ENCODE assay signal across 9 cellular contexts in the genomic region with DNA sequence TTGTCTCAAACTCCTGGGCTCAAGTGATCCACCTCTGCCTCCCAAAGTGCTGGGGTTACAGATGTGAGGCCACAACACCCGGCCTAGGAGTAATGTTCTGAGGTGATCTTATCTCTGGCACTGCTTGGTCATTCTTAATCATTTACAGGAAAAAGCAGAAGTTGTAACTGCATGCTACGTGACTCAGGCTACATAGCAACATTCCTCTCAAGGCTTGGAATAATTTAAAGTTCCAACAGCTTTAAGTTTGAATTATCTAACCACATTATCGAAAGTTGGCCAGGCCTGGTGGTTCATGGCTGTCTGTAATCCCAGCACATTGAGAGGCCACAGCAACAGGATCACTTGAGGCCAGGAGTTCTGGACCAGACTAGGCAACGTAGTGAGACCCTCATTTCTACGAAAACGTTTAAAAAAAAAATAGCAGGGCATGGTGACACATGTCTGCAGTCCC. TPM values are rescaled to one million over a fixed set of nuclear protein-coding genes. Genes with fewer than 3 reads are reported as not detected.
DNase-seq lines count a peak whose midpoint lies in the region; ATAC-seq, FAIRE-seq and TF ChIP-seq lines count a peak whose summit lies in the region.
"Had no signal": no experiment of that assay in that cellular context is flagged by ENCODE, and none has a peak within 500 bp of the region (broad histone marks: within the 10 kb centered on the region; RNA-seq: fewer than 3 reads in every experiment).

No MANE protein-coding gene starts in this region.

- H3K27ac ChIP-seq in pancreas (peak overlapping the region; percentile 46 to 87 (median 69)), tibial nerve (peak overlapping the region in 1 of 4 donors; percentile 50)
- H3K27ac ChIP-seq: neural progenitor cell had no signal

- no peaks in the 10 kb centered on the region for H3K27me3 ChIP-seq in pancreas
- H3K27me3 ChIP-seq in tibial nerve, result no peaks in the 10 kb centered on the region
- H3K27me3 ChIP-seq: neural progenitor cell had no signal

- TF ChIP-seq CTCF in choroid plexus epithelial cell (conservative IDR thresholded peaks at IDR 0.05; ENCODE audit: low read depth, low read length) (no peak), pancreas (IDR thresholded peaks at IDR 0.05) (no peak), tibial nerve (IDR thresholded peaks at IDR 0.05) (no peak)

- H3K4me3 ChIP-seq in choroid plexus epithelial cell (ENCODE audit: low read depth, low read length), result no peak overlapping the region
- H3K4me3 ChIP-seq in pancreas, result no peak overlapping the region
- no peak overlapping the region for H3K4me3 ChIP-seq in tibial nerve
- H3K4me3 ChIP-seq: neural progenitor cell had no signal

- no peak for TF ChIP-seq EP300 in tibial nerve (IDR thresholded peaks at IDR 0.05)

- H3K4me1 ChIP-seq in pancreas (peaks cover 4 to 26% (median 17%) of the 10 kb centered on the region in 3 donors), tibial nerve (peaks cover 0 to 21% (median 9%) of the 10 kb centered on the region in 4 donors)
- H3K4me1 ChIP-seq: neural progenitor cell had no signal

- H3K36me3 ChIP-seq in pancreas (no peaks in the 10 kb centered on the region), tibial nerve (no peaks in the 10 kb centered on the region)
- H3K36me3 ChIP-seq: neural progenitor cell had no signal

- H3K9me3 ChIP-seq in pancreas (no peaks in the 10 kb centered on the region), tibial nerve (no peaks in the 10 kb centered on the region)

- WGBS in pancreas, 2 donors, result 17 to 18% methylated on average over 6 of the region's 6 CpGs
- WGBS in tibial nerve, 2 donors, result 74 to 77% methylated on average over 6 of the region's 6 CpGs

- DNase-seq in GM03348 (ENCODE audit: low spot score), result peak; percentile 63
- peak; percentile 88 for DNase-seq in MV-4-11 (lab: John Stamatoyannopoulos, UW)
- peak; percentile 88 for DNase-seq in choroid plexus epithelial cell (ENCODE audit: low read depth)
- no peak for DNase-seq in pancreas
- DNase-seq in posterior vena cava (ENCODE audit: low spot score), result no peak
- DNase-seq in GOT3 (lab: John Stamatoyannopoulos, UW), result no peak
- DNase-seq in activated effector memory CD4-positive, alpha-beta T cell treated with anti-CD3 and anti-CD28 coated beads, Interleukin-2, amount 50 U/mL, for 16 hours, result no peak
- no peak for DNase-seq in tibial nerve (ENCODE audit: low spot score in 2 of 2)

- intact Hi-C loops in pancreas (cut with DNase I) (no loop called here), posterior vena cava (cut with DNase I) (no loop called here)

- no peak for FAIRE-seq in pancreas (lab: Jason Lieb, UNC)

- ATAC-seq in pancreas, result peak; percentile 21 to 35 (median 30)

- no peak for TF ChIP-seq POLR2A in tibial nerve (IDR thresholded peaks at IDR 0.05)

RNA-seq across cellular contexts. Expression of a gene that starts 3.9 kb away (rescaled TPM):
- total RNA-seq in pancreas, result 1 to 10 TPM; 1.5 to 5.7 (median 2.2) TPM
- 1 to 10 TPM; 4.5 to 7.5 TPM for polyA plus RNA-seq in pancreas
- total RNA-seq in posterior vena cava, result 1 to 10 TPM; 3.7 to 4.2 TPM
- total RNA-seq in tibial nerve, result 1 to 10 TPM in 3 of 4 donors, under 1 TPM in 1; 0.87 to 8.2 (median 3.6) TPM

RNA-seq across cellular contexts. Expression of a gene that starts 8.5 kb away (rescaled TPM):
- total RNA-seq in pancreas (1 to 10 TPM; 3.8 to 5.9 (median 4.8) TPM), posterior vena cava (1 to 10 TPM; 6.4 to 8.3 TPM), tibial nerve (10 to 100 TPM; 20.3 to 50.8 (median 31.5) TPM)
- 10 to 100 TPM; 24.8 to 33.0 TPM for polyA plus RNA-seq in pancreas

RNA-seq across cellular contexts. Expression of a gene that starts 14.2 kb away (rescaled TPM):
- total RNA-seq in pancreas, result 10 to 100 TPM in 2 of 6 donors, 1 to 10 TPM in 4; 3.3 to 32.3 (median 6.9) TPM
- 1 to 10 TPM; 4.0 to 6.0 TPM for polyA plus RNA-seq in pancreas
- total RNA-seq in posterior vena cava, result 10 to 100 TPM; 43.8 to 61.5 TPM
- 10 to 100 TPM; 14.6 to 31.8 (median 23.9) TPM for total RNA-seq in tibial nerve

RNA-seq across cellular contexts. Expression of a gene that starts 29.3 kb away (rescaled TPM):
- total RNA-seq in pancreas (10 to 100 TPM; 10.7 to 33.7 (median 14.4) TPM), posterior vena cava (1 to 10 TPM; 7.2 to 7.3 TPM), tibial nerve (10 to 100 TPM; 14.0 to 21.3 (median 19.8) TPM)
- polyA plus RNA-seq in pancreas, result 10 to 100 TPM; 14.3 to 15.3 TPM

RNA-seq across cellular contexts. Expression of a gene that starts 29.7 kb away (rescaled TPM):
- 10 to 100 TPM in 5 of 6 donors, 1 to 10 TPM in 1; 9.3 to 29.3 (median 18.6) TPM for total RNA-seq in pancreas
- polyA plus RNA-seq in pancreas, result 10 to 100 TPM; 23.6 to 34.2 TPM
- 10 to 100 TPM in 1 of 2 donors, 1 to 10 TPM in 1; 8.5 to 15.7 TPM for total RNA-seq in posterior vena cava
- 10 to 100 TPM; 48.6 to 61.4 (median 54.2) TPM for total RNA-seq in tibial nerve

Comparison
In these comparisons a context has a peak if more than half of its experiments do, and no peak if none do; other contexts are left out.
1. DNase-seq: peak in GM03348 (single experiment), MV-4-11 (single experiment) and choroid plexus epithelial cell (single experiment); none in pancreas (0 of 6), posterior vena cava (single experiment), GOT3 (single experiment), activated effector memory CD4-positive, alpha-beta T cell treated with anti-CD3 and anti-CD28 coated beads, Interleukin-2, amount 50 U/mL, for 16 hours (single experiment) and tibial nerve (0 of 2).